Comparison of ENCODE assay signal across 8 cellular contexts in the genomic region with DNA sequence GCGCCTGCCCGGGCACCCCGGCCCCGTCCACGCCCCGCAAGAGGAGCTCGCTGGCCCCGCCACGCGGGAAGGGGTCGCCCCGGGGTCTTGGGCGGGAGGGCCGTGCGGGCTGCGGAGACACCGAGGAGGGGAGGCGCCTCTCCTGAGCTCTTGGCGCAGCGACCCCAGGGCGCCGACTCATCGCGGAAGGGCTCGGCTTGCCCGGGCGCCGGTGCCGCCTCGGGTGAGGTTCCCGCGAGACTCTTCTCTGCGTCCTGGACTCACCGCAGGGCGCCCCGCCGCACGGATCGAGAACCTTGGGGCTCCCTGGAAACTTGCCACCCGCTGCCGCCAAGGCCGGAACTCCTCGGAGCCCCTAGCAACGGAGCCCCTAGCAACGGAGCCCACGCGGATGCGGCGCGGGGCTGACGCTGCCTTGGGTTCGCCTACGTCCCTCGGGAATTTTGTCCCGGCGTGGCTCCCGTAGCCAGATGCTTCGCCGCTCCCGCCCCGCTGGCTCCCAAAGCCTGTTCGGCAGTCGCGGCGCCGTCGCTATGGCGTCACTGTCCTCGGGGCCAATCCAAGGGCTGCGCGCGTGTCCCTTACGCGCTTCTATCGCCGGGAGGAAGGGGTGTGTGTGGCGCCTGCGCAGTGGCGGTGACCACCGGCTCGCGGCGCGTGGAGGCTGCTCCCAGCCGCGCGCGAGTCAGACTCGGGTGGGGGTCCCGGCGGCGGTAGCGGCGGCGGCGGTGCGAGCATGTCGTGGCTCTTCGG. TPM values are rescaled to one million over a fixed set of nuclear protein-coding genes. Genes with fewer than 3 reads are reported as not detected.
DNase-seq lines count a peak whose midpoint lies in the region; ATAC-seq and TF ChIP-seq lines count a peak whose summit lies in the region.

A gene (plus strand): TSS at position 630 of the 753 bp plus-strand sequence. CDS start 107 bp downstream, at position 737.

- peaks cover 0 to 3% (median 0%) of the 10 kb centered on the region in 7 donors for H3K9me3 Mint-ChIP-seq in CD14-positive monocyte

- H3K36me3 ChIP-seq in left lung: peaks cover 0 to 14% of the 10 kb centered on the region in 2 donors

- peak within 1 kb of the TSS; percentile 84 to 94 (median 89) for H3K27ac Mint-ChIP-seq in CD14-positive monocyte

- peak within 1 kb of the TSS; percentile 87 to 94 for H3K27ac ChIP-seq in left lung

- H3K36me3 Mint-ChIP-seq in CD14-positive monocyte: peaks cover 4 to 12% of the 10 kb centered on the region in 2 donors

- ATAC-seq in GM19438 (IDR thresholded peaks at IDR 0.05; ENCODE audit: low read depth, unreplicated experiment) (peak; percentile 87), HG03571 (IDR thresholded peaks at IDR 0.05; ENCODE audit: unreplicated experiment) (peak; percentile 83), left lung (peak; percentile 95)

- H3K4me1 Mint-ChIP-seq in CD14-positive monocyte: peaks cover 21% of the 10 kb centered on the region

- TF ChIP-seq CTCF in CD14-positive monocyte (IDR thresholded peaks at IDR 0.05) (no peak), left lung (IDR thresholded peaks at IDR 0.05) (no peak)

- H3K27me3 ChIP-seq in left lung: no peaks in the 10 kb centered on the region

- H3K4me3 ChIP-seq in left lung: peak within 1 kb of the TSS; percentile 84 to 87

- peak within 1 kb of the TSS; percentile 81 to 90 for H3K4me3 Mint-ChIP-seq in CD14-positive monocyte

- no peaks in the 10 kb centered on the region for H3K27me3 Mint-ChIP-seq in CD14-positive monocyte (ENCODE audit: low read depth in 3 of 3)

- peaks cover 6 to 28% of the 10 kb centered on the region in 2 donors for H3K4me1 ChIP-seq in left lung

- H3K9me3 ChIP-seq in left lung: no peaks in the 10 kb centered on the region

- DNase-seq in CD14-positive monocyte (ENCODE audit: low spot score) (peak; percentile 97), NCI-H774 (lab: John Stamatoyannopoulos, UW) (peak; percentile 84), dedifferentiated amniotic fluid mesenchymal stem cell (ENCODE audit: extremely low spot score) (peak; percentile 94), left lung (peak; percentile 99)
- DNase-seq in activated CD4-positive, alpha-beta T cell treated with anti-CD3 and anti-CD28 coated beads, Interleukin-2, amount 50 U/mL, for 24 hours (ENCODE audit: low read depth in 1 of 2, low spot score in 1 of 2): peak; percentile 92 to 94
- DNase-seq in stimulated activated CD4-positive, alpha-beta T cell treated with anti-CD3 and anti-CD28 coated beads, Interleukin-2, amount 100 ng/mL, for 4 hours (ENCODE audit: low read depth): peak; percentile 96

- intact Hi-C loops in CD14-positive monocyte (cut with micrococcal nuclease) (no loop called here), left lung (cut with DNase I) (no loop called here)

RNA-seq across cellular contexts. Expression of the gene that starts here (rescaled TPM):
- 1 to 10 TPM; 4.1 to 6.4 TPM for polyA plus RNA-seq in CD14-positive monocyte
- total RNA-seq in left lung: 10 to 100 TPM; 27.1 to 37.8 TPM

Comparison
In these comparisons a context has a peak if more than half of its experiments do, and no peak if none do; other contexts are left out.
1. Peak in every context shown above with its lines: DNase-seq, ATAC-seq, H3K4me3 ChIP-seq and H3K27ac ChIP-seq.